15 cellular contexts compared by ENCODE assay signal in the genomic region with DNA sequence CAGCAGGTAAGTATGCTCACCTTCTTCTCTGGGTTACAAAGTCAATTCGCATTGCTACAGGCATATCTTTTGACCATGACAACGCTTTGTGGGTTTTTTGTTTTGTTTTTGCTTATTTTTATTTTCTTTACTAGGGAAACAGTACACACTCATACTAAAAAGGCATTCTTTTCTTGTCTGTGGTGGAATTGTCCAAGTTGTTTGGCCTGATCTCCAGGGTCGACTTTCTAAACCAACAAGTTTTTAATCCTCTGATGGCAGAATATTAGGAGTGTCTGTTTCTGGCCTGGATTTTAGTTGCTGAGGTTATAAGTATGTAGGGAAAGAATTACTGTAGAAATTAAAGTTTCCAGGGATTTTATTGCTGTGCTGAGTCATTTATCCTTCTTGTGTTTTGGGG.
DNase-seq lines count a peak whose midpoint lies in the region; ATAC-seq and TF ChIP-seq lines count a peak whose summit lies in the region.
"Had no signal": no experiment of that assay in that cellular context is flagged by ENCODE, and none has a peak within 500 bp of the region (broad histone marks: within the 10 kb centered on the region; RNA-seq: fewer than 3 reads in every experiment).

No MANE protein-coding gene starts in this region.

- no peak overlapping the region for H3K9ac ChIP-seq in PC-3 (ENCODE audit: low read length)
- H3K9ac ChIP-seq: BLaER1 had no signal

- TF ChIP-seq CTCF in PC-3 (conservative IDR thresholded peaks at IDR 0.05; ENCODE audit: low read depth, low read length) = no peak
- TF ChIP-seq CTCF in brain (conservative IDR thresholded peaks at IDR 0.05) = no peak
- no peak for TF ChIP-seq CTCF in epithelial cell of esophagus (IDR thresholded peaks at IDR 0.05; ENCODE audit: insufficient read depth, low read depth, low read length, missing control alignments)

- no peaks in the 10 kb centered on the region for H3K9me3 ChIP-seq in PC-3 (ENCODE audit: low read length)
- no peaks in the 10 kb centered on the region for H3K9me3 ChIP-seq in T-helper 17 cell (ENCODE audit: control insufficient read depth, low read length, poor library complexity, severe bottlenecking)
- H3K9me3 ChIP-seq: BLaER1 had no signal

- H3K79me2 ChIP-seq in PC-3 (ENCODE audit: low read length) = no peaks in the 10 kb centered on the region

- POLR2A ChIA-PET in PC-3 (lab: Charles Lee; ENCODE audit: unreplicated experiment) = interaction anchor here (0.7 kb wide), 1 partner anchor 48 kb away, joined by 6 read pairs; no protein-coding TSS in a partner anchor

- H2AFZ ChIP-seq in PC-3 (ENCODE audit: low read length) = 0 out of 2 replicates have a peak overlapping the region, but pooled peaks have one; percentile 23
- H2AFZ ChIP-seq: GM23338 had no signal

- H3K4me3 Mint-ChIP-seq in brain (no peak overlapping the region), T-helper 17 cell (no peak overlapping the region)
- H3K4me3 Mint-ChIP-seq: GM23338 had no signal

- H3K4me1 Mint-ChIP-seq in brain (peaks cover 10% of the 10 kb centered on the region), T-helper 17 cell (no peaks in the 10 kb centered on the region)
- H3K4me1 Mint-ChIP-seq: GM23338 had no signal

- peak; percentile 50 for DNase-seq in PC-3
- peak; percentile 11 for DNase-seq in epithelial cell of esophagus (ENCODE audit: low read depth)
- DNase-seq in sciatic nerve (ENCODE audit: low spot score) = no peak
- no peak for DNase-seq in T-helper 17 cell
- no peak for DNase-seq in NCI-H2107 treated with DMSO at 0.1 percent for 48 hours (lab: John Stamatoyannopoulos, UW; ENCODE audit: unreplicated experiment)
- DNase-seq in NCI-H1417 (lab: John Stamatoyannopoulos, UW) = no peak
- DNase-seq: 8988T, AML-193, DMS53, GF-D8, H7 had no signal

- H3K27me3 ChIP-seq in PC-3 (ENCODE audit: low read length) = no peaks in the 10 kb centered on the region
- H3K27me3 ChIP-seq: BLaER1 had no signal

- H3K4me2 ChIP-seq in PC-3 (ENCODE audit: low read length) = no peak overlapping the region
- H3K4me2 ChIP-seq: BLaER1, GM23338 had no signal

- H3K27me3 Mint-ChIP-seq in brain = no peaks in the 10 kb centered on the region
- no peaks in the 10 kb centered on the region for H3K27me3 Mint-ChIP-seq in T-helper 17 cell

- H3K36me3 ChIP-seq in PC-3 (ENCODE audit: low read depth, low read length) = no peaks in the 10 kb centered on the region
- H3K36me3 ChIP-seq: BLaER1 had no signal

- H3F3A ChIP-seq in PC-3 (ENCODE audit: low read length, unreplicated experiment) = no peaks in the 10 kb centered on the region

- H3K36me3 Mint-ChIP-seq in brain (no peaks in the 10 kb centered on the region), T-helper 17 cell (ENCODE audit: low read depth) (no peaks in the 10 kb centered on the region)

- intact Hi-C loops in PC-3 (cut with micrococcal nuclease) (no loop called here), sciatic nerve (cut with DNase I) (no loop called here)

- no TSS peak for BruUV-seq in PC-3 (replicated peaks; lab: Mats Ljungman, UMichigan)

- H3K4me3 ChIP-seq in PC-3 (ENCODE audit: low read length) (no peak overlapping the region), epithelial cell of esophagus (ENCODE audit: low read length) (no peak overlapping the region)
- H3K4me3 ChIP-seq: BLaER1, GM23338 had no signal

- CTCF ChIA-PET in PC-3 (lab: Charles Lee) = no interaction called here

- H3K27ac ChIP-seq in PC-3 (ENCODE audit: low read length) = peak overlapping the region; percentile 23
- H3K27ac ChIP-seq: BLaER1 had no signal

- H3K9me3 Mint-ChIP-seq in brain = no peaks in the 10 kb centered on the region
- H3K9me3 Mint-ChIP-seq: GM23338 had no signal

- no peaks in the 10 kb centered on the region for H4K20me1 ChIP-seq in PC-3 (ENCODE audit: low read length)
- H4K20me1 ChIP-seq: BLaER1 had no signal

- ATAC-seq in PC-3 (peak; percentile 73), sciatic nerve (peak; percentile 67), T-helper 17 cell (no peak)
- no peak for ATAC-seq in activated CD4-positive, CD25-positive, alpha-beta regulatory T cell treated with anti-CD3 and anti-CD28 coated beads, Interleukin-2, amount 50 U/mL, for 24 hours
- ATAC-seq: GM23338 had no signal

- H3K9me2 ChIP-seq in PC-3 (replicated peaks; ENCODE audit: low read length) = no peaks in the 10 kb centered on the region

- peaks cover 14% of the 10 kb centered on the region for H3K4me1 ChIP-seq in PC-3 (ENCODE audit: insufficient read depth, low read length)
- H3K4me1 ChIP-seq: BLaER1 had no signal

- H3K27ac Mint-ChIP-seq in brain (peak overlapping the region in 3 of 5 experiments; percentile 13 to 76 (median 20)), T-helper 17 cell (no peak overlapping the region)
- H3K27ac Mint-ChIP-seq: GM23338 had no signal

Comparison
In these comparisons a context has a peak if more than half of its experiments do, and no peak if none do; other contexts are left out.
1. ATAC-seq: peak in PC-3 (single experiment) and sciatic nerve (single experiment); none in T-helper 17 cell (single experiment) and activated CD4-positive, CD25-positive, alpha-beta regulatory T cell treated with anti-CD3 and anti-CD28 coated beads, Interleukin-2, amount 50 U/mL, for 24 hours (0 of 2).
2. DNase-seq: peak in PC-3 (single experiment) and epithelial cell of esophagus (single experiment); none in sciatic nerve (single experiment), T-helper 17 cell (0 of 3), NCI-H2107 treated with DMSO at 0.1 percent for 48 hours (single experiment) and NCI-H1417 (0 of 3).